Comparison of ENCODE assay signal across 15 cellular contexts in genomic region chr7:14639329-14639728, GRCh38.
"Had no signal": no experiment of that assay in that cellular context is flagged by ENCODE, and none has a peak within 500 bp of the region (broad histone marks: within the 10 kb centered on the region; RNA-seq: fewer than 3 reads in every experiment).

No MANE protein-coding gene starts in this region.

- H3K9me3 ChIP-seq: sigmoid colon had no signal

- H3K27me3 ChIP-seq: esophagus squamous epithelium, sigmoid colon had no signal

- DNase-seq: activated CD4-positive, alpha-beta memory T cell treated with anti-CD3 and anti-CD28 coated beads for 36 hours; activated CD8-positive, alpha-beta memory T cell treated with anti-CD3 and anti-CD28 coated beads, Interleukin-2, amount 10 ng/mL, durations not matched to agents 7 days and 5 days; activated naive CD4-positive, alpha-beta T cell treated with anti-CD3 and anti-CD28 coated beads, Interleukin-2, amount 10 ng/mL, durations not matched to agents 7 days and 5 days; activated T-cell treated with anti-CD3 and anti-CD28 coated beads, Interleukin-2, amount 50 U/mL, for 1 hour; esophagus squamous epithelium; glutamatergic neuron; hypothalamus; lower lobe of right lung; sigmoid colon; stimulated activated CD4-positive, alpha-beta T cell treated with anti-CD3 and anti-CD28 coated beads, Interleukin-1b, Interleukin-23, amount 100 ng/mL, for 48 hours; stimulated activated naive CD8-positive, alpha-beta T cell treated with anti-CD3 and anti-CD28 coated beads, Interleukin-15, amount 100 ng/mL, for 72 hours; WERI-Rb-1 had no signal

- H3K36me3 ChIP-seq: esophagus squamous epithelium, lower lobe of right lung, sigmoid colon, thoracic aorta, WERI-Rb-1 had no signal

- H3K4me3 ChIP-seq: coronary artery, esophagus squamous epithelium, lower lobe of right lung, sigmoid colon, thoracic aorta had no signal

- H3K4me1 ChIP-seq: esophagus squamous epithelium, lower lobe of right lung, sigmoid colon had no signal

- H3K27ac ChIP-seq: coronary artery, esophagus squamous epithelium, lower lobe of right lung, sigmoid colon, thoracic aorta, WERI-Rb-1 had no signal

- ATAC-seq: activated CD8-positive, alpha-beta memory T cell treated with anti-CD3 and anti-CD28 coated beads, Interleukin-2, amount 10 ng/mL, durations not matched to agents 7 days and 5 days; stimulated activated naive CD8-positive, alpha-beta T cell treated with anti-CD3 and anti-CD28 coated beads, Interleukin-15, amount 100 ng/mL, for 72 hours had no signal

- FAIRE-seq: astrocyte had no signal
